25 cellular contexts compared by ENCODE assay signal in the genomic region with DNA sequence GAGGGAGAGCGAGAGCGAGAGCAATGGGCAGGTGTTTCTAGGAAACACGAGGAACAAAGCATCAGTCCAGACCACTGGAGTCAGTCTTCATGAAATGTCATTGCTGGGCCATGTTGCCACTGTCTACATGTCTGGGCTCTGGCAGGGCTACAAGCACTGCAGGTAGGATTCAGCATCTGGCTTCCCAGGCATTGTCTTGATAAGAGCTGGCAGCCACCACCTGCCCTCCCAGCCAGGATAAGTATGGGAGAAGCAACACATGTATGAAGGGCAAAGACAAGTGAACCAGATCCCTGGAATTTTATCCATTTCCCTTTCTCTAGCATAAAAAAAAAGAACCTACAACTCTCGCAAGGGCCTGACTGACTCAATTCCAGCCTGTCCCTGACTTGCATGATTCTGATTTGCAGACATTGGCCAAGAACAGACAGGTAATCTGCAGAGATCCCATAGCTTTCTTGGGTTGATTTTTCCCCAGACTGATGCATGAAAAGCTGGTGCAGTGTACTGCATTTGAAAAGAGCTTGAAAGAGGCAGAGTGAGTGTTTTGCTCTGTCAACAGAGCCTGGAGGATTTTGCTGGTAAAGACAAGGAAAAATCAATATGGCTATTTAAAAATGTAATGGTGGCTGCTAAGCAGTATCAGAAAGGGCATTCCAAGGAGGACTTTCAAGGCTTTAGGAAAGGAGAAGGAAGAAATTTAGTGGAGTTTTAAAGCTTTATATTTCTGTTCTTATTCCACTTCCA.
DNase-seq lines count a peak whose midpoint lies in the region; ATAC-seq, FAIRE-seq and TF ChIP-seq lines count a peak whose summit lies in the region.
"Had no signal": no experiment of that assay in that cellular context is flagged by ENCODE, and none has a peak within 500 bp of the region (broad histone marks: within the 10 kb centered on the region; RNA-seq: fewer than 3 reads in every experiment).

No MANE protein-coding gene starts in this region.

- intact Hi-C loops in activated CD4-positive, alpha-beta T cell treated with anti-CD3 and anti-CD28 coated beads, Interleukin-2, amount 10 ng/mL, durations not matched to agents 24 days and 14 days (cut with micrococcal nuclease): no loop called here
- intact Hi-C loops in K562 (cut with micrococcal nuclease): no loop called here
- intact Hi-C loops in Right ventricle myocardium inferior (cut with DNase I): no loop called here
- intact Hi-C loops in CD14-positive monocyte (cut with micrococcal nuclease): no loop called here

- peaks cover 0 to 5% of the 10 kb centered on the region in 2 experiments; a peak in 3 of 5 replicates for H3K4me1 ChIP-seq in K562 (replicated peaks in 1 of 2; ENCODE audit: control insufficient read depth in 2 of 2, insufficient read depth in 2 of 2, low read length in 2 of 2)

- no peaks in the 10 kb centered on the region for H3K9me3 ChIP-seq in K562 (replicated peaks; ENCODE audit: control insufficient read depth, insufficient read depth, low read depth, low read length)

- no peaks in the 10 kb centered on the region for H3K36me3 ChIP-seq in K562 (ENCODE audit: control insufficient read depth, insufficient read depth, low read length)

- TF ChIP-seq CTCF in K562 (IDR thresholded peaks at IDR 0.05 in 2 of 3, conservative IDR thresholded peaks at IDR 0.05 in 1 of 3; ENCODE audit: insufficient read depth in 2 of 3, low read depth in 1 of 3, low read length in 3 of 3): no peak
- TF ChIP-seq CTCF in CD14-positive monocyte (IDR thresholded peaks at IDR 0.05): no peak

- FAIRE-seq in K562 (lab: Jason Lieb, UNC): peak; percentile 37
- FAIRE-seq: HepG2 had no signal

- H3K27me3 Mint-ChIP-seq in activated CD4-positive, alpha-beta T cell treated with anti-CD3 and anti-CD28 coated beads, Interleukin-2, amount 10 ng/mL, durations not matched to agents 24 days and 14 days: no peaks in the 10 kb centered on the region
- peaks cover 0 to 2% (median 2%) of the 10 kb centered on the region in 3 donors for H3K27me3 Mint-ChIP-seq in CD14-positive monocyte (ENCODE audit: low read depth in 3 of 3)

- H3K9me1 ChIP-seq in K562 (ENCODE audit: control insufficient read depth, insufficient read depth, low read length): no peaks in the 10 kb centered on the region

- ATAC-seq in K562 (no peak), Right ventricle myocardium inferior (no peak), GM19324 (IDR thresholded peaks at IDR 0.05; ENCODE audit: low FRiP score, unreplicated experiment) (no peak)
- ATAC-seq: HepG2, Panc1 had no signal

- H3K9me3 Mint-ChIP-seq in activated CD4-positive, alpha-beta T cell treated with anti-CD3 and anti-CD28 coated beads, Interleukin-2, amount 10 ng/mL, durations not matched to agents 24 days and 14 days: no peaks in the 10 kb centered on the region
- H3K9me3 Mint-ChIP-seq in CD14-positive monocyte: peaks cover 3 to 11% (median 8%) of the 10 kb centered on the region in 7 donors

- DNase-seq in DMS53 (lab: John Stamatoyannopoulos, UW): peak; percentile 17
- DNase-seq in DMS53 treated with DMSO at 0.1 percent for 48 hours (lab: John Stamatoyannopoulos, UW; ENCODE audit: unreplicated experiment): no peak
- peak; percentile 27 for DNase-seq in activated CD4-positive, alpha-beta T cell treated with anti-CD3 and anti-CD28 coated beads, Interleukin-2, amount 10 ng/mL, durations not matched to agents 24 days and 14 days
- DNase-seq in activated CD4-positive, alpha-beta T cell treated with anti-CD3 and anti-CD28 coated beads, Interleukin-2, amount 50 U/mL, for 4 hours: no peak
- DNase-seq in K562 (ENCODE audit: extremely low read depth in 1 of 4, low spot score in 3 of 4): no peak
- DNase-seq in Right ventricle myocardium inferior (ENCODE audit: missing footprints): no peak
- DNase-seq in CD14-positive monocyte (ENCODE audit: low spot score): no peak
- DNase-seq: ACHN; C1 segment of cervical spinal cord; CD8-positive, alpha-beta memory T cell; EL; GF-D8; H7; KBM-7; NCI-H1105; NCI-H1694; NCI-H226; NCI-H526 treated with DMSO at 0.1 percent for 48 hours; NK-92 treated with Interleukin-12 subunit alpha and Interleukin-12 subunit beta, amount 100 ng/mL, for 24 hours; T-helper 1 cell had no signal

- H3K27me3 ChIP-seq in K562 (ENCODE audit: control insufficient read depth in 2 of 2, insufficient read depth in 2 of 2, low read length in 2 of 2): no peaks in the 10 kb centered on the region

- no peak overlapping the region for H2AFZ ChIP-seq in K562 (ENCODE audit: low read depth, low read length)

- no peak overlapping the region for H3K4me3 ChIP-seq in K562

- no peak overlapping the region for H3K27ac Mint-ChIP-seq in activated CD4-positive, alpha-beta T cell treated with anti-CD3 and anti-CD28 coated beads, Interleukin-2, amount 10 ng/mL, durations not matched to agents 24 days and 14 days
- no peak overlapping the region for H3K27ac Mint-ChIP-seq in CD14-positive monocyte
- H3K27ac Mint-ChIP-seq: CD8-positive, alpha-beta memory T cell had no signal

- POLR2A ChIA-PET in K562 (lab: Yijun Ruan, JAX): interaction anchor here (1.1 to 2.2 kb wide), 3 partner anchors 10 to 13 kb away, joined by 3 to 12 read pairs (median 3); no protein-coding TSS in a partner anchor

- H3K9ac ChIP-seq in K562 (ENCODE audit: insufficient read depth in 1 of 2, low read depth in 2 of 2, low read length in 2 of 2): no peak overlapping the region

- in situ Hi-C loops in K562 (cut with MboI): no loop called here

- TF ChIP-seq EP300 in K562 (IDR thresholded peaks at IDR 0.05; ENCODE audit: low read length): no peak

- no peak for TF ChIP-seq RAD21 in K562 (CRISPR knock-in tag; conservative IDR thresholded peaks at IDR 0.05 in 1 of 2, IDR thresholded peaks at IDR 0.05 in 1 of 2)

- WGBS in K562 (ENCODE audit: insufficient coverage, low coverage, missing lambda C conversion rate): 82% methylated on average over 4 of the region's 4 CpGs

- BruUV-seq in K562 (replicated peaks; lab: Mats Ljungman, UMichigan): no TSS peak

- H4K20me1 ChIP-seq in K562 (replicated peaks; ENCODE audit: control insufficient read depth, insufficient read depth, low read length): no peaks in the 10 kb centered on the region

- no peaks in the 10 kb centered on the region for H3K4me1 Mint-ChIP-seq in activated CD4-positive, alpha-beta T cell treated with anti-CD3 and anti-CD28 coated beads, Interleukin-2, amount 10 ng/mL, durations not matched to agents 24 days and 14 days
- no peaks in the 10 kb centered on the region for H3K4me1 Mint-ChIP-seq in CD14-positive monocyte
- H3K4me1 Mint-ChIP-seq: CD8-positive, alpha-beta memory T cell had no signal

- no peaks in the 10 kb centered on the region for H3K79me2 ChIP-seq in K562 (ENCODE audit: control insufficient read depth, insufficient read depth, low read length)

- H3K36me3 Mint-ChIP-seq in activated CD4-positive, alpha-beta T cell treated with anti-CD3 and anti-CD28 coated beads, Interleukin-2, amount 10 ng/mL, durations not matched to agents 24 days and 14 days (ENCODE audit: low read depth): no peaks in the 10 kb centered on the region
- no peaks in the 10 kb centered on the region for H3K36me3 Mint-ChIP-seq in CD14-positive monocyte
- H3K36me3 Mint-ChIP-seq: CD8-positive, alpha-beta memory T cell had no signal

- no peak overlapping the region for H3K27ac ChIP-seq in K562 (ENCODE audit: extremely low read depth, low read depth, low read length)
- H3K27ac ChIP-seq: 22Rv1, HL-60 had no signal

- no peak overlapping the region for H3K4me2 ChIP-seq in K562 (ENCODE audit: insufficient read depth, low read length)

- H3K4me3 Mint-ChIP-seq in activated CD4-positive, alpha-beta T cell treated with anti-CD3 and anti-CD28 coated beads, Interleukin-2, amount 10 ng/mL, durations not matched to agents 24 days and 14 days: no peak overlapping the region
- H3K4me3 Mint-ChIP-seq in CD14-positive monocyte: no peak overlapping the region
- H3K4me3 Mint-ChIP-seq: CD8-positive, alpha-beta memory T cell had no signal

- TF ChIP-seq POLR2A in K562 (conservative IDR thresholded peaks at IDR 0.05): no peak

- CTCF ChIA-PET in K562 (lab: Yijun Ruan, JAX; ENCODE audit: low intra/inter-chr PET ratio): no interaction called here

TF ChIP-seq in K562, 482 proteins besides CTCF, POLR2A, EP300 and RAD21 (continues in another document):
- TF ChIP-seq, protein P1, sequence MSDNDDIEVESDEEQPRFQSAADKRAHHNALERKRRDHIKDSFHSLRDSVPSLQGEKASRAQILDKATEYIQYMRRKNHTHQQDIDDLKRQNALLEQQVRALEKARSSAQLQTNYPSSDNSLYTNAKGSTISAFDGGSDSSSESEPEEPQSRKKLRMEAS (CRISPR knock-in tag; IDR thresholded peaks at IDR 0.05): no peak
- TF ChIP-seq PTRF (tag; IDR thresholded peaks at IDR 0.05): no peak
- TF ChIP-seq RBFOX2 (IDR thresholded peaks at IDR 0.05; ENCODE audit: low read depth, low read length): no peak
- TF ChIP-seq, protein P2, sequence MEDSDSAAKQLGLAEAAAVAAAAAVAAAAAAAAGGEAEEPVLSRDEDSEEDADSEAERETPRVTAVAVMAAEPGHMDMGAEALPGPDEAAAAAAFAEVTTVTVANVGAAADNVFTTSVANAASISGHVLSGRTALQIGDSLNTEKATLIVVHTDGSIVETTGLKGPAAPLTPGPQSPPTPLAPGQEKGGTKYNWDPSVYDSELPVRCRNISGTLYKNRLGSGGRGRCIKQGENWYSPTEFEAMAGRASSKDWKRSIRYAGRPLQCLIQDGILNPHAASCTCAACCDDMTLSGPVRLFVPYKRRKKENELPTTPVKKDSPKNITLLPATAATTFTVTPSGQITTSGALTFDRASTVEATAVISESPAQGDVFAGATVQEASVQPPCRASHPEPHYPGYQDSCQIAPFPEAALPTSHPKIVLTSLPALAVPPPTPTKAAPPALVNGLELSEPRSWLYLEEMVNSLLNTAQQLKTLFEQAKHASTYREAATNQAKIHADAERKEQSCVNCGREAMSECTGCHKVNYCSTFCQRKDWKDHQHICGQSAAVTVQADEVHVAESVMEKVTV (CRISPR knock-in tag; IDR thresholded peaks at IDR 0.05): no peak
- no peak for TF ChIP-seq HNRNPK (IDR thresholded peaks at IDR 0.05; ENCODE audit: low read depth, low read length, poor library complexity, severe bottlenecking)
- TF ChIP-seq, protein P3, sequence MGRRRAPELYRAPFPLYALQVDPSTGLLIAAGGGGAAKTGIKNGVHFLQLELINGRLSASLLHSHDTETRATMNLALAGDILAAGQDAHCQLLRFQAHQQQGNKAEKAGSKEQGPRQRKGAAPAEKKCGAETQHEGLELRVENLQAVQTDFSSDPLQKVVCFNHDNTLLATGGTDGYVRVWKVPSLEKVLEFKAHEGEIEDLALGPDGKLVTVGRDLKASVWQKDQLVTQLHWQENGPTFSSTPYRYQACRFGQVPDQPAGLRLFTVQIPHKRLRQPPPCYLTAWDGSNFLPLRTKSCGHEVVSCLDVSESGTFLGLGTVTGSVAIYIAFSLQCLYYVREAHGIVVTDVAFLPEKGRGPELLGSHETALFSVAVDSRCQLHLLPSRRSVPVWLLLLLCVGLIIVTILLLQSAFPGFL (CRISPR knock-in tag; IDR thresholded peaks at IDR 0.05): no peak
- TF ChIP-seq YY1 (IDR thresholded peaks at IDR 0.05; ENCODE audit: borderline replicate concordance in 1 of 3, control insufficient read depth in 1 of 3, extremely low read depth in 1 of 3, insufficient read depth in 3 of 3, insufficient read length in 1 of 3, insufficient replicate concordance in 2 of 3, low read depth in 1 of 3, low read length in 2 of 3): no peak
- TF ChIP-seq NR3C1 (CRISPR knock-in tag; IDR thresholded peaks at IDR 0.05): no peak

Comparison
In these comparisons a context has a peak if more than half of its experiments do, and no peak if none do; other contexts are left out.
1. DNase-seq: peak in DMS53 (single experiment) and activated CD4-positive, alpha-beta T cell treated with anti-CD3 and anti-CD28 coated beads, Interleukin-2, amount 10 ng/mL, durations not matched to agents 24 days and 14 days (single experiment); none in DMS53 treated with DMSO at 0.1 percent for 48 hours (single experiment), activated CD4-positive, alpha-beta T cell treated with anti-CD3 and anti-CD28 coated beads, Interleukin-2, amount 50 U/mL, for 4 hours (0 of 2), K562 (0 of 4), Right ventricle myocardium inferior (single experiment) and CD14-positive monocyte (single experiment).